In the genomic region with DNA sequence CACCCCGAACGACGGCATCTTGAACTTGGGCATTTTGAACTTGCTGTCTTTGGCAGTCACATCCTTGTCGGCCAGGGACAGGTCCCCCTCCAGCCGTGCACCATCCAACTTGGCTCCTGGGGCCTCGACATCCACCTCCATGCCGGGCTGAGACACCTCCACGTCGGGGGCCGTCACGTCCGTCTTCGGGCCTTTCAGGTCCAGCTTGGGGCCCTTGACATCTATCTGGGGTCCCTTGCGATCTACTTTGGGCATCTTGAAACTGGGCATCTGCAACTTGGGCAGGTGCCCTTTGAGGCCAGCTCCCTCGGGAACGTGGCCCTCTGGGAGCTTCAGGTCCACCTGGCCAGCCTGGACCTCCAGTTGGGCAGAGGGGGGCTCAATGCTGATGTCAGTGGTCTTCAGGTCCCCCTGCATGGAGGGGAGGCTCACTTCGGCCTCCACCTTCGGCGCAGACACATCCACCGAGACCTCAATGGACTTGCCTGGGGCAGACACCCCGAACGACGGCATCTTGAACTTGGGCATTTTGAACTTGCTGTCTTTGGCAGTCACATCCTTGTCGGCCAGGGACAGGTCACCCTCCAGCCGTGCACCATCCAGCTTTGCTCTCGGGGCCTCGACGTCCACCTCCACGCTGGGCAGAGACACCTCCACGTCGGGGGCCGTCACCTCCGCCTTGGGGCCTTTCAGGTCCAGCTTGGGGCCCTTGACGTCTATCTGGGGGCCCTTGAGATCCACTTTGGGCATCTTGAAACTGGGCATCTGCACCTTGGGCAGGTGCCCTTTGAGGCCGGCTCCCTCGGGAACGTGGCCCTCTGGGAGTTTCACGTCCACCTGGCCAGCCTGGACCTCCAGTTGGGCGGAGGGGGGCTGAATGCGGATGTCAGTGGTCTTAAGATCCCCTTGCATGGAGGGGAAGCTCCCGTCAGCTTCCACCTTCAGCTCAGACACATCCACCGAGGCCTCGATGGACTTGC, we compare ENCODE assay signal across 4 cellular contexts. TPM values are rescaled to one million over a fixed set of nuclear protein-coding genes. Genes with fewer than 3 reads are reported as not detected.
"Had no signal": no experiment of that assay in that cellular context is flagged by ENCODE, and none has a peak within 500 bp of the region (broad histone marks: within the 10 kb centered on the region; RNA-seq: fewer than 3 reads in every experiment).

No MANE protein-coding gene starts in this region.

RNA-seq across cellular contexts. Expression of a gene that starts 21.6 kb away (rescaled TPM):
- total RNA-seq: left lobe of liver, myocyte had no signal

RNA-seq across cellular contexts. Expression of a gene that starts 31.9 kb away (rescaled TPM):
- polyA plus RNA-seq: immature natural killer cell; naive thymus-derived CD4-positive, alpha-beta T cell had no signal
